Comparison of ENCODE assay signal across 9 cellular contexts in genomic region chr2:196649202-196649601, GRCh38. TPM values are rescaled to one million over a fixed set of nuclear protein-coding genes. Genes with fewer than 3 reads are reported as not detected.
"Had no signal": no experiment of that assay in that cellular context is flagged by ENCODE, and none has a peak within 500 bp of the region (broad histone marks: within the 10 kb centered on the region; RNA-seq: fewer than 3 reads in every experiment).

No MANE protein-coding gene starts in this region.

- DNase-seq: GDM1, GF-D8 had no signal

- FAIRE-seq: G401.6, GM12878, GM12891, GM12892, GM18507, GM19239 had no signal

- H3K4me3 ChIP-seq: GM12878 had no signal

- ATAC-seq: GM12878 had no signal

RNA-seq across cellular contexts. Expression of gene HECW2, which starts 55.8 kb away (rescaled TPM):
- total RNA-seq: G401 had no signal
